Comparison of ENCODE assay signal across 18 cellular contexts in the genomic region with DNA sequence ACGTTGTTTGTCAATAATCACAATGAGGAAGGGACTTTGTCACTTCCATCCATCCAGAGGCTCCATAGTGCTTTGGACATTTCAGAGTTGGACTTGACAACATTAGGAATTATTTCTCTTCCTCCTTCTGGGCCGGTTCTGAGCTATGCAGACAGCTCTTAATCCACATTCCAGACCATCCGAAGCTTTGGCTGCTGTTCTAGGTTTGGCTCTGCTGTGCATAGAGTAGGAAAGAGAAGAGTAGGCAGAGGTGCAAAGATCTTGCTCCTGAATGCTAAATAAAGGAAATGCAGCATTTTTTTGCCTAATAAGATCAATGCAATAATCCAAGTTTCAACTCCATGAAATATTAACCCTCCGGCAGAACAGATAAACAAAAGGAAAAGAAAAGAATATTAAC.
DNase-seq lines count a peak whose midpoint lies in the region; ATAC-seq, FAIRE-seq and TF ChIP-seq lines count a peak whose summit lies in the region.
"Had no signal": no experiment of that assay in that cellular context is flagged by ENCODE, and none has a peak within 500 bp of the region (broad histone marks: within the 10 kb centered on the region; RNA-seq: fewer than 3 reads in every experiment).

No MANE protein-coding gene starts in this region.

- no peaks in the 10 kb centered on the region for H3K9me2 ChIP-seq in GM23248 (ENCODE audit: insufficient read depth)

- no peak for TF ChIP-seq CTCF in keratinocyte (optimal IDR thresholded peaks at IDR 0.05 in 1 of 3, IDR thresholded peaks at IDR 0.05 in 1 of 3, conservative IDR thresholded peaks at IDR 0.05 in 1 of 3; ENCODE audit: extremely low read depth in 1 of 3, insufficient read depth in 2 of 3, low read length in 3 of 3)

- dilution Hi-C loops in keratinocyte (cut with MboI; ENCODE audit: extremely low pct_ligation_motif_present, low sequenced_read_pairs): no loop called here

- H3K9me1 ChIP-seq in keratinocyte (ENCODE audit: control insufficient read depth, extremely low read depth, insufficient read depth, low read length): no peaks in the 10 kb centered on the region

- 29 to 30% methylated on average over 4 of the region's 4 CpGs for WGBS in GM23248 (ENCODE audit: low coverage in 1 of 2, low lambda C conversion rate in 2 of 2, missing lambda C conversion rate in 2 of 2), 2 experiments

- H3K4me3 ChIP-seq in GM23248 (peak overlapping the region; percentile 31; the same call in 1 of the 2 replicates), SJSA1 (no peak overlapping the region), keratinocyte (ENCODE audit: control insufficient read depth in 2 of 3, extremely low read depth in 1 of 3, insufficient read depth in 2 of 3, low read depth in 1 of 3, low read length in 3 of 3) (no peak overlapping the region)
- no peak overlapping the region for H3K4me3 ChIP-seq in effector memory CD4-positive, alpha-beta T cell (ENCODE audit: insufficient read depth, low read depth, low read length, poor library complexity, severe bottlenecking)
- H3K4me3 ChIP-seq: HAP-1, K562, Peyer's patch had no signal

- in situ Hi-C loops in GM23248 (cut with MboI): no loop called here

- H3K9ac ChIP-seq in GM23248: no peak overlapping the region
- H3K9ac ChIP-seq in keratinocyte (ENCODE audit: control insufficient read depth, extremely low read depth, insufficient read depth, low read length): no peak overlapping the region

- H3K36me3 ChIP-seq in GM23248 (ENCODE audit: low read depth) (no peaks in the 10 kb centered on the region), SJSA1 (no peaks in the 10 kb centered on the region), keratinocyte (ENCODE audit: control insufficient read depth in 2 of 2, extremely low read depth in 1 of 2, insufficient read depth in 2 of 2, low read length in 2 of 2) (no peaks in the 10 kb centered on the region)
- no peaks in the 10 kb centered on the region for H3K36me3 ChIP-seq in effector memory CD4-positive, alpha-beta T cell (ENCODE audit: control insufficient read depth, insufficient read depth, low read length)
- H3K36me3 ChIP-seq: HAP-1, Peyer's patch had no signal

- H2AFZ ChIP-seq in GM23248: no peak overlapping the region
- H2AFZ ChIP-seq in keratinocyte (ENCODE audit: control insufficient read depth, low read length): no peak overlapping the region

- H3K4me1 ChIP-seq in GM23248 (ENCODE audit: insufficient read depth) (peaks cover 46% of the 10 kb centered on the region), SJSA1 (replicated peaks) (peaks cover 35% of the 10 kb centered on the region), keratinocyte (ENCODE audit: control insufficient read depth, extremely low read depth, insufficient read depth, low read length) (peaks cover 3% of the 10 kb centered on the region)
- no peaks in the 10 kb centered on the region for H3K4me1 ChIP-seq in effector memory CD4-positive, alpha-beta T cell (ENCODE audit: control insufficient read depth, insufficient read depth, low read length, poor library complexity, severe bottlenecking)
- H3K4me1 ChIP-seq: HAP-1, Peyer's patch had no signal

- peak overlapping the region; percentile 39 for H3K27ac ChIP-seq in GM23248
- H3K27ac ChIP-seq in SJSA1: peak overlapping the region; percentile 71
- H3K27ac ChIP-seq in keratinocyte (ENCODE audit: control insufficient read depth, insufficient read depth, low read length): no peak overlapping the region
- H3K27ac ChIP-seq in effector memory CD4-positive, alpha-beta T cell (ENCODE audit: insufficient read depth, low read length, poor library complexity, severe bottlenecking): no peak overlapping the region
- H3K27ac ChIP-seq: Peyer's patch had no signal

- ATAC-seq in HG03039 (IDR thresholded peaks at IDR 0.05; ENCODE audit: unreplicated experiment): no peak
- ATAC-seq: K562 had no signal

- H4K20me1 ChIP-seq in GM23248 (ENCODE audit: insufficient read depth) (no peaks in the 10 kb centered on the region), keratinocyte (ENCODE audit: control insufficient read depth, extremely low read depth, insufficient read depth, low read length) (no peaks in the 10 kb centered on the region)

- H3K79me2 ChIP-seq in GM23248 (ENCODE audit: insufficient read depth) (no peaks in the 10 kb centered on the region), keratinocyte (ENCODE audit: control insufficient read depth, insufficient read depth, low read length) (no peaks in the 10 kb centered on the region)

- peaks cover 30% of the 10 kb centered on the region for H3F3A ChIP-seq in GM23248 (ENCODE audit: insufficient read depth)

- H3K4me2 ChIP-seq in GM23248 (ENCODE audit: unreplicated experiment): peak overlapping the region; percentile 52
- no peak overlapping the region for H3K4me2 ChIP-seq in keratinocyte (ENCODE audit: control insufficient read depth, extremely low read depth, insufficient read depth, low read depth, low read length)

- H3K9me3 ChIP-seq in GM23248 (ENCODE audit: low read depth): no peaks in the 10 kb centered on the region
- H3K9me3 ChIP-seq in SJSA1 (replicated peaks): no peaks in the 10 kb centered on the region
- no peaks in the 10 kb centered on the region for H3K9me3 ChIP-seq in keratinocyte (ENCODE audit: control insufficient read depth, low read depth, low read length)
- H3K9me3 ChIP-seq in effector memory CD4-positive, alpha-beta T cell (ENCODE audit: control insufficient read depth, low read length): no peaks in the 10 kb centered on the region
- H3K9me3 ChIP-seq: Caco-2, HAP-1, Peyer's patch had no signal

- DNase-seq in AG08395 (ENCODE audit: low spot score): peak; percentile 21
- peak; percentile 45 for DNase-seq in GM23248
- no peak for DNase-seq in SJSA1 (ENCODE audit: low read depth in 1 of 2, low spot score in 2 of 2)
- DNase-seq in keratinocyte (ENCODE audit: low read depth, low spot score): no peak
- no peak for DNase-seq in effector memory CD4-positive, alpha-beta T cell
- DNase-seq in retina: no peak
- no peak for DNase-seq in NCI-H1436 (lab: John Stamatoyannopoulos, UW)
- DNase-seq: Caco-2, NCI-H1092, NCI-H1694 treated with DMSO at 0.1 percent for 48 hours, NCI-H2171, NCI-H82, Peyer's patch, SHP77 had no signal

- H3K27me3 ChIP-seq in GM23248 (replicated peaks; ENCODE audit: insufficient read depth): no peaks in the 10 kb centered on the region
- H3K27me3 ChIP-seq in SJSA1 (replicated peaks): no peaks in the 10 kb centered on the region
- no peaks in the 10 kb centered on the region for H3K27me3 ChIP-seq in keratinocyte (ENCODE audit: control insufficient read depth, extremely low read depth, insufficient read depth, low read length)
- no peaks in the 10 kb centered on the region for H3K27me3 ChIP-seq in effector memory CD4-positive, alpha-beta T cell (replicated peaks; ENCODE audit: control insufficient read depth, insufficient read depth, low read length, poor library complexity, severe bottlenecking)
- H3K27me3 ChIP-seq: Peyer's patch had no signal

- FAIRE-seq in keratinocyte (lab: Jason Lieb, UNC): peak; percentile 23
- FAIRE-seq: HTR-8/SVneo, K562 had no signal

Comparison
In these comparisons a context has a peak if more than half of its experiments do, and no peak if none do; other contexts are left out.
1. DNase-seq: peak in AG08395 (single experiment) and GM23248 (single experiment); none in SJSA1 (0 of 2), keratinocyte (single experiment), effector memory CD4-positive, alpha-beta T cell (0 of 3), retina (single experiment) and NCI-H1436 (single experiment).
2. H3K27ac ChIP-seq: peak in GM23248 (single experiment) and SJSA1 (single experiment); none in keratinocyte (single experiment) and effector memory CD4-positive, alpha-beta T cell (single experiment).